Comparison of ENCODE assay signal across 20 cellular contexts in genomic region chr11:75834728-75835127, GRCh38. TPM values are rescaled to one million over a fixed set of nuclear protein-coding genes. Genes with fewer than 3 reads are reported as not detected.
DNase-seq lines count a peak whose midpoint lies in the region; ATAC-seq, FAIRE-seq and TF ChIP-seq lines count a peak whose summit lies in the region.
"Had no signal": no experiment of that assay in that cellular context is flagged by ENCODE, and none has a peak within 500 bp of the region (broad histone marks: within the 10 kb centered on the region; RNA-seq: fewer than 3 reads in every experiment).

No MANE protein-coding gene starts in this region.

- in situ Hi-C loops in K562 (cut with MboI) = no loop called here

- no peaks in the 10 kb centered on the region for H3K27me3 Mint-ChIP-seq in stimulated activated memory B cell treated with anti-CD40 and anti-IgM and Interleukin-4, amounts not matched to agents 10 μg/mL and 1 μg/mL and 100 μg/mL, for 72 hours
- H3K27me3 Mint-ChIP-seq: CD8-positive, alpha-beta memory T cell had no signal

- BruUV-seq in K562 (replicated peaks; lab: Mats Ljungman, UMichigan) = no TSS peak

- H3K27ac Mint-ChIP-seq in stimulated activated memory B cell treated with anti-CD40 and anti-IgM and Interleukin-4, amounts not matched to agents 10 μg/mL and 1 μg/mL and 100 μg/mL, for 72 hours = peak overlapping the region; percentile 30

- H3K4me3 ChIP-seq in DOHH2 (ENCODE audit: low read length) (0 out of 2 replicates have a peak overlapping the region, but pooled peaks have one; percentile 8), K562 (no peak overlapping the region), uterus (no peak overlapping the region)
- H3K4me3 ChIP-seq: BLaER1, GM23248, HAP-1 had no signal

- intact Hi-C loops in K562 (cut with micrococcal nuclease) (no loop called here), uterus (cut with DNase I; ENCODE audit: low total_unique reads) (no loop called here)

- peaks cover 35% of the 10 kb centered on the region for H3K36me3 Mint-ChIP-seq in stimulated activated memory B cell treated with anti-CD40 and anti-IgM and Interleukin-4, amounts not matched to agents 10 μg/mL and 1 μg/mL and 100 μg/mL, for 72 hours

- DNase-seq in K562 (ENCODE audit: extremely low read depth in 1 of 4, low spot score in 3 of 4) = no peak
- no peak for DNase-seq in uterus
- DNase-seq in foreskin keratinocyte = no peak
- DNase-seq in Kasumi-1 (lab: John Stamatoyannopoulos, UW) = no peak
- DNase-seq: ACHN; AML-193; CD8-positive, alpha-beta memory T cell; COR-L47; DMS 273 treated with DMSO at 0.1 percent for 48 hours; DMS53; DND-41; GDM1; GM23248 had no signal

- 60% methylated on average over 2 of the region's 3 CpGs for WGBS in K562 (ENCODE audit: insufficient coverage, low coverage, missing lambda C conversion rate)

- peaks cover 93% of the 10 kb centered on the region for H3K4me1 ChIP-seq in DOHH2 (ENCODE audit: control insufficient read depth, low read length)
- no peaks in the 10 kb centered on the region for H3K4me1 ChIP-seq in K562 (replicated peaks in 1 of 2; ENCODE audit: control insufficient read depth in 2 of 2, insufficient read depth in 2 of 2, low read length in 2 of 2)
- no peaks in the 10 kb centered on the region for H3K4me1 ChIP-seq in uterus
- H3K4me1 ChIP-seq in foreskin keratinocyte = peaks cover 9% of the 10 kb centered on the region

- TF ChIP-seq POLR2A in K562 (conservative IDR thresholded peaks at IDR 0.05) (no peak), uterus (IDR thresholded peaks at IDR 0.05) (no peak)

- FAIRE-seq in K562 (lab: Jason Lieb, UNC) = no peak
- FAIRE-seq: A204.1, GM12892, GM18507 had no signal

- ATAC-seq in K562 (no peak), foreskin keratinocyte (no peak)
- no peak for ATAC-seq in stimulated activated memory B cell treated with anti-CD40 and anti-IgM and Interleukin-4, amounts not matched to agents 10 μg/mL and 1 μg/mL and 100 μg/mL, for 72 hours

- H3K27me3 ChIP-seq in DOHH2 (ENCODE audit: control insufficient read depth, low read length) = no peaks in the 10 kb centered on the region
- no peaks in the 10 kb centered on the region for H3K27me3 ChIP-seq in K562 (ENCODE audit: control insufficient read depth in 2 of 2, insufficient read depth in 2 of 2, low read length in 2 of 2)
- no peaks in the 10 kb centered on the region for H3K27me3 ChIP-seq in uterus
- no peaks in the 10 kb centered on the region for H3K27me3 ChIP-seq in foreskin keratinocyte
- H3K27me3 ChIP-seq: BLaER1 had no signal

- H3K9ac ChIP-seq in K562 (ENCODE audit: insufficient read depth in 1 of 2, low read depth in 2 of 2, low read length in 2 of 2) = no peak overlapping the region
- H3K9ac ChIP-seq: BLaER1, GM23248 had no signal

- H3K4me3 Mint-ChIP-seq in stimulated activated memory B cell treated with anti-CD40 and anti-IgM and Interleukin-4, amounts not matched to agents 10 μg/mL and 1 μg/mL and 100 μg/mL, for 72 hours = no peak overlapping the region
- H3K4me3 Mint-ChIP-seq: CD8-positive, alpha-beta memory T cell had no signal

- H3F3A ChIP-seq in DOHH2 (ENCODE audit: control insufficient read depth, insufficient read depth) = peaks cover 11% of the 10 kb centered on the region; the same call in 1 of the 2 replicates

- H3K9me2 ChIP-seq in DOHH2 (replicated peaks; ENCODE audit: control insufficient read depth, low read length) = no peaks in the 10 kb centered on the region

- peaks cover 82% of the 10 kb centered on the region for H3K36me3 ChIP-seq in DOHH2 (ENCODE audit: control insufficient read depth, low read length)
- peaks cover 4% of the 10 kb centered on the region for H3K36me3 ChIP-seq in K562 (ENCODE audit: control insufficient read depth, insufficient read depth, low read length)
- H3K36me3 ChIP-seq in uterus = no peaks in the 10 kb centered on the region

- no peaks in the 10 kb centered on the region for H3K9me1 ChIP-seq in K562 (ENCODE audit: control insufficient read depth, insufficient read depth, low read length)

- H3K4me1 Mint-ChIP-seq in stimulated activated memory B cell treated with anti-CD40 and anti-IgM and Interleukin-4, amounts not matched to agents 10 μg/mL and 1 μg/mL and 100 μg/mL, for 72 hours = peaks cover 82% of the 10 kb centered on the region

- H3K9me3 Mint-ChIP-seq in stimulated activated memory B cell treated with anti-CD40 and anti-IgM and Interleukin-4, amounts not matched to agents 10 μg/mL and 1 μg/mL and 100 μg/mL, for 72 hours = no peaks in the 10 kb centered on the region
- H3K9me3 Mint-ChIP-seq: CD8-positive, alpha-beta memory T cell had no signal

- no peaks in the 10 kb centered on the region for H3K9me3 ChIP-seq in DOHH2 (ENCODE audit: control insufficient read depth, insufficient read depth, low read length)
- H3K9me3 ChIP-seq in K562 (replicated peaks; ENCODE audit: control insufficient read depth, insufficient read depth, low read depth, low read length) = no peaks in the 10 kb centered on the region
- H3K9me3 ChIP-seq in uterus = no peaks in the 10 kb centered on the region
- H3K9me3 ChIP-seq: HAP-1 had no signal

- no peak overlapping the region for H2AFZ ChIP-seq in K562 (ENCODE audit: low read depth, low read length)
- H2AFZ ChIP-seq: GM23248 had no signal

- H3K27ac ChIP-seq in DOHH2 (ENCODE audit: low read depth, low read length) (peak overlapping the region; percentile 26), K562 (ENCODE audit: extremely low read depth, low read depth, low read length) (no peak overlapping the region), uterus (no peak overlapping the region), foreskin keratinocyte (no peak overlapping the region)
- H3K27ac ChIP-seq: BLaER1, GM23248 had no signal

- no peak for TF ChIP-seq RAD21 in K562 (CRISPR knock-in tag; conservative IDR thresholded peaks at IDR 0.05 in 1 of 2, IDR thresholded peaks at IDR 0.05 in 1 of 2)

- no peak for TF ChIP-seq EP300 in K562 (IDR thresholded peaks at IDR 0.05; ENCODE audit: low read length)

- TF ChIP-seq CTCF in DOHH2 (IDR thresholded peaks at IDR 0.05; ENCODE audit: low read depth, low read length, poor library complexity, severe bottlenecking) (no peak), K562 (IDR thresholded peaks at IDR 0.05 in 2 of 3, conservative IDR thresholded peaks at IDR 0.05 in 1 of 3; ENCODE audit: insufficient read depth in 2 of 3, low read depth in 1 of 3, low read length in 3 of 3) (no peak), uterus (IDR thresholded peaks at IDR 0.05) (no peak), foreskin keratinocyte (conservative IDR thresholded peaks at IDR 0.05) (no peak)

- H4K20me1 ChIP-seq in DOHH2 (ENCODE audit: control insufficient read depth, insufficient read depth, low read depth, low read length) (peaks cover 14% of the 10 kb centered on the region), K562 (replicated peaks; ENCODE audit: control insufficient read depth, insufficient read depth, low read length) (no peaks in the 10 kb centered on the region)

- H3K4me2 ChIP-seq in DOHH2 (ENCODE audit: low read length) (peak overlapping the region; percentile 17), K562 (ENCODE audit: insufficient read depth, low read length) (no peak overlapping the region)
- H3K4me2 ChIP-seq: BLaER1 had no signal

- peaks cover 100% of the 10 kb centered on the region for H3K79me2 ChIP-seq in DOHH2 (ENCODE audit: control insufficient read depth, low read length)
- peaks cover 11% of the 10 kb centered on the region; the same call in 1 of the 3 replicates for H3K79me2 ChIP-seq in K562 (ENCODE audit: control insufficient read depth, insufficient read depth, low read length)

- POLR2A ChIA-PET in K562 (lab: Yijun Ruan, JAX) = no interaction called here

- CTCF ChIA-PET in K562 (lab: Yijun Ruan, JAX; ENCODE audit: low intra/inter-chr PET ratio) = interaction anchor here (0.7 kb wide), 1 partner anchor 132 kb away, joined by 4 read pairs; no protein-coding TSS in a partner anchor

TF ChIP-seq in K562, 482 proteins besides CTCF, POLR2A, EP300 and RAD21:
- TF ChIP-seq NEUROD1 (IDR thresholded peaks at IDR 0.05; ENCODE audit: borderline replicate concordance, low read depth, low read length, partially characterized antibody) = no peak
- no peak for TF ChIP-seq DACH1 (IDR thresholded peaks at IDR 0.05; ENCODE audit: partially characterized antibody)
- TF ChIP-seq ZNF121 (CRISPR knock-in tag; conservative IDR thresholded peaks at IDR 0.05) = peak; percentile 59; the same call in 1 of the 2 replicates

RNA-seq across cellular contexts. Expression of gene UVRAG, which starts 19.7 kb away (rescaled TPM):
- 37.0 and 117 TPM in 2 replicates for total RNA-seq in K562 (2011; cell fraction: chromatin; rRNA removed; ENCODE audit: low replicate concordance)
- total RNA-seq in K562 (2011; cell fraction: nucleolus; rRNA removed) = 12.7 and 16.6 TPM in 2 replicates
- 46.7 and 79.5 TPM in 2 replicates for total RNA-seq in K562 (2011; cell fraction: nucleoplasm; rRNA removed)
- total RNA-seq in K562 (2014; rRNA removed) = 10.5 and 12.3 TPM in 2 replicates
- total RNA-seq in K562 (2014; rRNA removed; fragmentation: Illumina TruSeq; extraction: Trizol) = 17.6 and 21.0 TPM in 2 replicates
- 15.8 and 17.8 TPM in 2 replicates for total RNA-seq in K562 (2015; rRNA removed; fragmentation: Illumina TruSeq; extraction: Trizol)
- 16.0 TPM in 2 replicates for total RNA-seq in K562 (2021)
- 10.2 and 12.4 TPM in 2 replicates for polyA plus RNA-seq in K562 (2011; rRNA removed)
- polyA plus RNA-seq in K562 (2011; cell fraction: cytosol; rRNA removed) = 5.0 and 6.4 TPM in 2 replicates
- 10.7 and 13.0 TPM in 2 replicates for polyA plus RNA-seq in K562 (2011; cell fraction: nucleus; rRNA removed)
- 10.5 and 10.6 TPM in 2 replicates for polyA plus RNA-seq in K562 (2012)
- 11.0 and 13.8 TPM in 2 replicates for polyA plus RNA-seq in K562 (2014; fragmentation: Illumina TruSeq; extraction: Trizol)
- 1 to 10 TPM; 3.1 to 5.2 TPM for polyA plus RNA-seq in K562 (2014; fragmentation: Nextera tagmentation; extraction: Ambion mirVana)
- 9.2 and 9.4 TPM in 2 replicates for polyA plus RNA-seq in K562 (2014; rRNA removed)
- 32.2 and 40.2 TPM in 2 replicates for polyA minus RNA-seq in K562 (2011; rRNA and poly(A)+ RNA removed)
- 6.5 and 6.9 TPM in 2 replicates for polyA minus RNA-seq in K562 (2011; cell fraction: cytosol; rRNA and poly(A)+ RNA removed)
- 31.5 and 58.0 TPM in 2 replicates for polyA minus RNA-seq in K562 (2011; cell fraction: nucleus; rRNA and poly(A)+ RNA removed)
- total RNA-seq in uterus = 10 to 100 TPM; 14.9 to 42.9 (median 26.4) TPM
- 13.5 and 15.2 TPM in 2 replicates for total RNA-seq in foreskin keratinocyte
- 6.3 and 6.4 TPM in 2 replicates for polyA plus RNA-seq in foreskin keratinocyte
